ENCODE assay signal across 9 cellular contexts in the genomic region with DNA sequence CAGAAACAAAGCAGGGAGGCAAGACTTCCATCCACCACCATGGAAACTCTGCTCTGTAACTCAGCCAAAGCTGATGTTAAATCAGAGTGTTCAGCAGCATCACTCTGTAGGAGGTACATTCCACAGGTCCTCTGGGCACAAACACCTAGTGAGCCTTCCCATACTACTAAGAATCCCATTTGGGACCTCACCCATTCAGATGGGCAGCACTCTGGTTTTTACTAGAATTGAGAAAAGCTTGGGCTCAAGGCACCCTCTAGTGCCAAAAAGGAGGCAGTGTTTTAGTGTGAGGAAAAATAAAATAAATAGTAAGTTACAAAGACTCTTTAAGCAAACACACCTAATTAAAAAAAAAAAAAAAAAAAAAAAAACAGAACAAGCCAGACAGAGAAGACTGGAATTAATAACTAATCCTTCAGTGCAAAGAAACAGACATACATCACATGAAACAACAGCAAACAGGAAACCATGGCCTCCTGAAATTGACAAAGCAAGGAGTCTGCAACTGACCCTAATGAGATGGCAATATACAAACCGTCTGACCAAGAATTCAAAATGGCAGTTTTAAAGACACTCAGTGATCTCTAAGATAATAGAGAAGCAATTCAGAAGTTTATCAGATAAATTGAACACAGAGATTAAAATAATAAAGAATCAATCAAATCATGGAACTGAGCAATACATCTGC.
DNase-seq lines count a peak whose midpoint lies in the region; ATAC-seq and TF ChIP-seq lines count a peak whose summit lies in the region.
"Had no signal": no experiment of that assay in that cellular context is flagged by ENCODE, and none has a peak within 500 bp of the region (broad histone marks: within the 10 kb centered on the region; RNA-seq: fewer than 3 reads in every experiment).

No MANE protein-coding gene starts in this region.

- H3K4me1 ChIP-seq in OCI-LY1 (ENCODE audit: insufficient read depth, low read length, severe bottlenecking), result no peaks in the 10 kb centered on the region

- H2AFZ ChIP-seq in OCI-LY1 (ENCODE audit: low read length), result no peak overlapping the region

- no peaks in the 10 kb centered on the region for H3K27me3 ChIP-seq in OCI-LY1 (ENCODE audit: insufficient read depth, low read length)

- ATAC-seq in GM18498 (IDR thresholded peaks at IDR 0.05; ENCODE audit: unreplicated experiment), result peak; percentile 55

- H3K4me3 ChIP-seq in OCI-LY1 (ENCODE audit: low read depth, low read length, poor library complexity, severe bottlenecking), result no peak overlapping the region

- H3K36me3 Mint-ChIP-seq in endothelial cell (ENCODE audit: low read depth, unreplicated experiment), result peaks cover 17% of the 10 kb centered on the region

- H3F3A ChIP-seq in OCI-LY1 (ENCODE audit: insufficient read depth, low read length), result no peaks in the 10 kb centered on the region

- H3K9me3 Mint-ChIP-seq in endothelial cell (ENCODE audit: unreplicated experiment), result peaks cover 7% of the 10 kb centered on the region

- no peaks in the 10 kb centered on the region for H3K9me3 ChIP-seq in OCI-LY1 (ENCODE audit: low read length)

- peak; percentile 15 for DNase-seq in ACHN
- DNase-seq in endothelial cell (ENCODE audit: low spot score), result no peak
- DNase-seq in NCI-H510A (lab: John Stamatoyannopoulos, UW), result no peak
- DNase-seq in SHP77 (lab: John Stamatoyannopoulos, UW), result no peak
- DNase-seq in NCI-H146 (lab: John Stamatoyannopoulos, UW), result no peak
- no peak for DNase-seq in activated CD8-positive, alpha-beta memory T cell treated with anti-CD3 and anti-CD28 coated beads, Interleukin-2, amount 50 U/mL, for 4 hours
- DNase-seq: stimulated activated CD4-positive, alpha-beta T cell treated with anti-CD3 and anti-CD28 coated beads, Interleukin-4, amount 100 ng/mL, for 1 hour had no signal

- H3K36me3 ChIP-seq in OCI-LY1 (ENCODE audit: insufficient read depth, low read length), result no peaks in the 10 kb centered on the region

- no peaks in the 10 kb centered on the region for H3K9me2 ChIP-seq in OCI-LY1 (ENCODE audit: low read depth, low read length)

- no peak overlapping the region for H3K9ac ChIP-seq in OCI-LY1 (ENCODE audit: low read length)

- H3K27ac Mint-ChIP-seq in endothelial cell (ENCODE audit: unreplicated experiment), result no peak overlapping the region

- H3K4me1 Mint-ChIP-seq in endothelial cell (ENCODE audit: unreplicated experiment), result no peaks in the 10 kb centered on the region

- no peaks in the 10 kb centered on the region for H3K27me3 Mint-ChIP-seq in endothelial cell (ENCODE audit: unreplicated experiment)

- H3K79me2 ChIP-seq in OCI-LY1 (ENCODE audit: insufficient read depth, low read length), result no peaks in the 10 kb centered on the region

- peak overlapping the region; percentile 45 for H3K4me3 Mint-ChIP-seq in endothelial cell (ENCODE audit: unreplicated experiment)

- peak; percentile 50 for TF ChIP-seq CTCF in OCI-LY1 (IDR thresholded peaks at IDR 0.05; ENCODE audit: low read length)
- TF ChIP-seq CTCF in endothelial cell (IDR thresholded peaks at IDR 0.05; ENCODE audit: unreplicated experiment), result peak; percentile 54

- H3K27ac ChIP-seq in OCI-LY1 (ENCODE audit: low read depth, low read length, poor library complexity, severe bottlenecking), result no peak overlapping the region

- H3K4me2 ChIP-seq in OCI-LY1 (ENCODE audit: low read length), result no peak overlapping the region

- H4K20me1 ChIP-seq in OCI-LY1 (ENCODE audit: insufficient read depth, low read length), result no peaks in the 10 kb centered on the region

- in situ Hi-C loops in ACHN (cut with HindIII; ENCODE audit: low pct_ligation_motif_present, low pct_unique_long_range_greater_than_20kb, low sequenced_read_pairs), result no loop called here
